ENCODE assay signal across 30 cellular contexts in the genomic region with DNA sequence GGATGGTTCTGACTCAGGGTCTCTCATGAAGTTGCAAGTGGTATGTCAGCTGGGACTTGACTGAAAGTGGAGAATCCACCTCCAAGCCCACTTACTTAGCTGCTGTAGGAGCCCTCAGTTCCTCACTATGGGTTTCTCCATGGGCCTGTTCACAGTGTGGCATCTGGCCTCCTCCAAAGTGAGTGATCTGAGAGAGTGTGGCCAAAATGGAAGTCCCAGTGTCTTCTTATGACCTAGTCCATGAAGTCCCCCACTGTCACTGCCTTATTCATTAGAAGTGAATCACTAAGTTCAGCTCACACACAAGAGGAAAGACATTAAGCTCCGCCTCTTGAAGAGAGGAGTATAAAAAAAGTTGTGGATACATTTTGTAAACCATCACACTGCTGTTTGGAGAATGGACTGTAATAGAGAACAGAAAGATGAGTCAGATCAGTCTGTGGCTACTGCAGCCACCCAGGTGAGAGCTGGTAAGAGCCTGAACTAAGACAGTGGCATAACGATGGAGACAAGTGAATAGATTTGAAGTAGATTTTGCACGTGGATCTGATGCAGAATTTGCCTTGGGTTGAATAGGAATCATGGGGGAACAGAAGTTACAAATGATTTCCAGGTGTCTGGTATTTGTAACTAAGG. TPM values are rescaled to one million over a fixed set of nuclear protein-coding genes. Genes with fewer than 3 reads are reported as not detected.
DNase-seq lines count a peak whose midpoint lies in the region; ATAC-seq and TF ChIP-seq lines count a peak whose summit lies in the region.
"Had no signal": no experiment of that assay in that cellular context is flagged by ENCODE, and none has a peak within 500 bp of the region (broad histone marks: within the 10 kb centered on the region; RNA-seq: fewer than 3 reads in every experiment).

No MANE protein-coding gene starts in this region.

- H3K27ac ChIP-seq in mesenchymal stem cell (ENCODE audit: low read length, poor library complexity, severe bottlenecking): no peak overlapping the region
- H3K27ac ChIP-seq: breast epithelium, heart right ventricle, lower lobe of right lung, sigmoid colon, testis, WERI-Rb-1 had no signal

- 90% methylated on average over 2 of the region's 3 CpGs for WGBS in mesenchymal stem cell

- in situ Hi-C loops in GM13977 (cut with MboI; ENCODE audit: low pct_unique_long_range_greater_than_20kb, low sequenced_read_pairs, unreplicated experiment): loop anchor here (10.0 kb wide), 1 partner anchor 61 kb away; no protein-coding TSS in a partner anchor

- H4K8ac ChIP-seq in mesenchymal stem cell (ENCODE audit: low read length): no peak overlapping the region

- no peaks in the 10 kb centered on the region for H3K4me1 ChIP-seq in mesenchymal stem cell (ENCODE audit: control insufficient read depth, insufficient read depth, low read depth, low read length)
- H3K4me1 ChIP-seq: breast epithelium, lower lobe of right lung, testis had no signal

- no peaks in the 10 kb centered on the region for H3K27me3 ChIP-seq in mesenchymal stem cell (ENCODE audit: control insufficient read depth in 1 of 2, insufficient read depth in 1 of 2, low read length in 2 of 2)
- H3K27me3 ChIP-seq: breast epithelium, heart right ventricle, sigmoid colon, testis had no signal

- no peak overlapping the region for H3K4ac ChIP-seq in mesenchymal stem cell (ENCODE audit: low read depth in 1 of 2, low read length in 2 of 2)

- no peak overlapping the region for H2BK15ac ChIP-seq in mesenchymal stem cell (ENCODE audit: low read depth, poor library complexity, severe bottlenecking)

- H3K18ac ChIP-seq in mesenchymal stem cell (ENCODE audit: low read depth in 1 of 2, low read length in 2 of 2): no peak overlapping the region

- no peak overlapping the region for H3K23ac ChIP-seq in mesenchymal stem cell (ENCODE audit: low read length in 2 of 2)

- H2BK12ac ChIP-seq in mesenchymal stem cell (ENCODE audit: low read length in 2 of 2): no peak overlapping the region

- H3K79me1 ChIP-seq in mesenchymal stem cell (replicated peaks; ENCODE audit: low read length, poor library complexity, severe bottlenecking): no peaks in the 10 kb centered on the region

- peaks cover 28% of the 10 kb centered on the region for H3K9me3 ChIP-seq in mesenchymal stem cell (ENCODE audit: control insufficient read depth, low read length)
- H3K9me3 ChIP-seq: testis had no signal

- H3K4me2 ChIP-seq in mesenchymal stem cell (ENCODE audit: low read length, poor library complexity, severe bottlenecking): no peak overlapping the region

- H3K14ac ChIP-seq in mesenchymal stem cell (ENCODE audit: low read length in 2 of 2): no peak overlapping the region

- H4K91ac ChIP-seq in mesenchymal stem cell (ENCODE audit: low read length): no peak overlapping the region

- H2AFZ ChIP-seq in mesenchymal stem cell (ENCODE audit: low read depth, low read length): no peak overlapping the region

- no peak overlapping the region for H3K4me3 ChIP-seq in mesenchymal stem cell (ENCODE audit: insufficient read depth in 1 of 2, low read depth in 1 of 2, low read length in 2 of 2)
- H3K4me3 ChIP-seq: breast epithelium, heart right ventricle, lower lobe of right lung, sigmoid colon, testis had no signal

- no peak for TF ChIP-seq CTCF in GM13977 (IDR thresholded peaks at IDR 0.05; ENCODE audit: extremely low read depth, insufficient read depth, missing control alignments)

- H3K36me3 ChIP-seq in mesenchymal stem cell (ENCODE audit: control insufficient read depth in 1 of 2, insufficient read depth in 2 of 2, low read depth in 1 of 2, low read length in 2 of 2): no peaks in the 10 kb centered on the region
- H3K36me3 ChIP-seq: breast epithelium, heart right ventricle, lower lobe of right lung, sigmoid colon, WERI-Rb-1 had no signal

- H2AK5ac ChIP-seq in mesenchymal stem cell (ENCODE audit: low read length, severe bottlenecking): no peak overlapping the region

- DNase-seq in GM13977 (ENCODE audit: low spot score): peak; percentile 18
- DNase-seq in M059J (ENCODE audit: low read depth): peak; percentile 48
- peak; percentile 5 for DNase-seq in mesenchymal stem cell
- no peak for DNase-seq in head of caudate nucleus
- DNase-seq: activated CD4-positive, alpha-beta T cell treated with anti-CD3 and anti-CD28 coated beads, Interleukin-2, amount 10 ng/mL, durations not matched to agents 24 days and 14 days; C1 segment of cervical spinal cord; DMS79; effector memory CD4-positive, alpha-beta T cell; foreskin fibroblast; GF-D8; H9; heart right ventricle; kidney glomerular epithelial cell; lower lobe of right lung; NCI-H1092 treated with DMSO at 0.1 percent for 48 hours; NCI-H187 treated with DMSO at 0.1 percent for 48 hours; NCI-H2171 treated with DMSO at 0.1 percent for 48 hours; NCI-H524 treated with DMSO at 0.1 percent for 48 hours; nephron progenitor cell; SHP77 treated with DMSO at 0.1 percent for 48 hours; sigmoid colon; stimulated activated CD4-positive, alpha-beta T cell treated with anti-CD3 and anti-CD28 coated beads, Interleukin-4, amount 100 ng/mL, for 4 hours; stimulated activated naive CD4-positive, alpha-beta T cell; testis; WERI-Rb-1 had no signal

- no peak overlapping the region for H2BK120ac ChIP-seq in mesenchymal stem cell (ENCODE audit: low read depth, low read length)

- no peak overlapping the region for H3K9ac ChIP-seq in mesenchymal stem cell (ENCODE audit: low read length)

- peak; percentile 41 for ATAC-seq in GM21526 (IDR thresholded peaks at IDR 0.05; ENCODE audit: low FRiP score, unreplicated experiment)
- no peak for ATAC-seq in HG02884 (IDR thresholded peaks at IDR 0.05; ENCODE audit: unreplicated experiment)
- no peak for ATAC-seq in GM18909 (IDR thresholded peaks at IDR 0.05; ENCODE audit: poor library complexity, unreplicated experiment)
- ATAC-seq: activated T-helper 17 cell treated with anti-CD3 and anti-CD28 coated beads, Interleukin-2, amount 50 U/mL, for 72 hours; heart right ventricle; lower lobe of right lung had no signal

- intact Hi-C loops in head of caudate nucleus (cut with DNase I): no loop called here

- no peak overlapping the region for H2BK5ac ChIP-seq in mesenchymal stem cell (ENCODE audit: low read depth, low read length, poor library complexity, severe bottlenecking)

RNA-seq across cellular contexts. Expression of a gene that starts 4.8 kb away (rescaled TPM):
- total RNA-seq in M059J (2014; rRNA removed; shearing (Covaris generic)): 64.8 and 85.1 TPM in 2 replicates
- 29.8 TPM for polyA plus RNA-seq in mesenchymal stem cell (2013, experiment 1 of 2)
- polyA plus RNA-seq in mesenchymal stem cell (2013, experiment 2 of 2): 30.4 TPM

RNA-seq across cellular contexts. Expression of a gene that starts 30.8 kb away (rescaled TPM):
- total RNA-seq in M059J (2014; rRNA removed; shearing (Covaris generic)): 12.4 and 14.9 TPM in 2 replicates
- polyA plus RNA-seq in mesenchymal stem cell (2013, experiment 1 of 2): 117 TPM
- 116 TPM for polyA plus RNA-seq in mesenchymal stem cell (2013, experiment 2 of 2)

RNA-seq across cellular contexts. Expression of a gene that starts 43.0 kb away (rescaled TPM):
- total RNA-seq in M059J (2014; rRNA removed; shearing (Covaris generic)): 0.17 TPM in 1 of 2 replicates, not detected in the other
- not detected for polyA plus RNA-seq in mesenchymal stem cell (2013, experiment 1 of 2)
- polyA plus RNA-seq in mesenchymal stem cell (2013, experiment 2 of 2): not detected
- total RNA-seq: activated CD4-positive, alpha-beta T cell treated with anti-CD3 and anti-CD28 coated beads, Interleukin-2, amount 10 ng/mL, durations not matched to agents 24 days and 14 days; H9 had no signal

RNA-seq across cellular contexts. Expression of a gene that starts 55.9 kb away (rescaled TPM):
- 71.7 and 100 TPM in 2 replicates for total RNA-seq in M059J (2014; rRNA removed; shearing (Covaris generic))
- polyA plus RNA-seq in mesenchymal stem cell (2013, experiment 1 of 2): 110 TPM
- polyA plus RNA-seq in mesenchymal stem cell (2013, experiment 2 of 2): 119 TPM

Comparison
In these comparisons a context has a peak if more than half of its experiments do, and no peak if none do; other contexts are left out.
1. DNase-seq: peak in GM13977 (single experiment), M059J (single experiment) and mesenchymal stem cell (single experiment); none in head of caudate nucleus (0 of 42).